In the genomic region with DNA sequence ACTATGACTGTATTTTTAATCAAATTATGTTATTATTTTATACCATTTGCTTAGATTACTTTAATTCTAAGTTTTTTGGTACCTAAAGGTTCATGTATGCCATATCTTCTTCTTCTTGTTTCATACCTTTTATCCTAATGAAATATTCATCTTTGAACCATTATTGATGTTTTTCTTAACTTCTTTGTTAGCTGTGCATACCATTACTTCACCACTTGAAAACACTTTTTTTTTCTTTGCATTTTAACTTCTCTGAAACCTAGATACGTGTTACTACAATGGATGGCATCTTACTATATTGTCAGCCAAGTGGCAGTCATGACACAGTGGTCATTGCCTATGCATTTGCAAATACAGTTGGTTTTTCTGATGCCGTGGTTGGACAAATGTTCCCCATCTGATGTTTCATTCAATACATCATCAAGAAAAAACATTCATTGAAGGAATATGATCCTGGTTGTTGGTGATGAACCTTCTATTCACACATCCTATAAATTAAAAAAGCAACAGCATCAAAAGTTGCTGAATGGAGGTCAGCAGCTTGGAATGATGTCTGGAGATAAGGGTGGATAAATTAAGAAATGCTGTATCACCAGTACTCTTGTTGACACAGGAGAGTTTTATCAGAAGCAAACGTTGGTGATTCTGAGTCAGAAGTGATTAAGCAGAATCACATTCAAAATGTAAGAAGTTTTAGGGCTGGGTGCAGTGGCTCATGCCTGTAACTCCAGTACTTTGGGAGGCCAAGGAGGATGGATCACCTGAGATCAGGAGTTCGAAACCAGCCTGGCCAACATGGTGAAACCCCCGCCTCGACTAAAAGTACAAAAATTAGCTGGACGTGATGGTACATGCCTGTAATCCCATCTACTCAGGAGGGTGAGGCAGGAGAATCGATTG, we compare ENCODE assay signal across 1 cellular context.
TF ChIP-seq lines count a peak whose summit lies in the region.

No MANE protein-coding gene starts in this region.

TF ChIP-seq in K562, 482 proteins besides CTCF, POLR2A, EP300 and RAD21 (continued from another document and continues in another):
- TF ChIP-seq, protein P1, sequence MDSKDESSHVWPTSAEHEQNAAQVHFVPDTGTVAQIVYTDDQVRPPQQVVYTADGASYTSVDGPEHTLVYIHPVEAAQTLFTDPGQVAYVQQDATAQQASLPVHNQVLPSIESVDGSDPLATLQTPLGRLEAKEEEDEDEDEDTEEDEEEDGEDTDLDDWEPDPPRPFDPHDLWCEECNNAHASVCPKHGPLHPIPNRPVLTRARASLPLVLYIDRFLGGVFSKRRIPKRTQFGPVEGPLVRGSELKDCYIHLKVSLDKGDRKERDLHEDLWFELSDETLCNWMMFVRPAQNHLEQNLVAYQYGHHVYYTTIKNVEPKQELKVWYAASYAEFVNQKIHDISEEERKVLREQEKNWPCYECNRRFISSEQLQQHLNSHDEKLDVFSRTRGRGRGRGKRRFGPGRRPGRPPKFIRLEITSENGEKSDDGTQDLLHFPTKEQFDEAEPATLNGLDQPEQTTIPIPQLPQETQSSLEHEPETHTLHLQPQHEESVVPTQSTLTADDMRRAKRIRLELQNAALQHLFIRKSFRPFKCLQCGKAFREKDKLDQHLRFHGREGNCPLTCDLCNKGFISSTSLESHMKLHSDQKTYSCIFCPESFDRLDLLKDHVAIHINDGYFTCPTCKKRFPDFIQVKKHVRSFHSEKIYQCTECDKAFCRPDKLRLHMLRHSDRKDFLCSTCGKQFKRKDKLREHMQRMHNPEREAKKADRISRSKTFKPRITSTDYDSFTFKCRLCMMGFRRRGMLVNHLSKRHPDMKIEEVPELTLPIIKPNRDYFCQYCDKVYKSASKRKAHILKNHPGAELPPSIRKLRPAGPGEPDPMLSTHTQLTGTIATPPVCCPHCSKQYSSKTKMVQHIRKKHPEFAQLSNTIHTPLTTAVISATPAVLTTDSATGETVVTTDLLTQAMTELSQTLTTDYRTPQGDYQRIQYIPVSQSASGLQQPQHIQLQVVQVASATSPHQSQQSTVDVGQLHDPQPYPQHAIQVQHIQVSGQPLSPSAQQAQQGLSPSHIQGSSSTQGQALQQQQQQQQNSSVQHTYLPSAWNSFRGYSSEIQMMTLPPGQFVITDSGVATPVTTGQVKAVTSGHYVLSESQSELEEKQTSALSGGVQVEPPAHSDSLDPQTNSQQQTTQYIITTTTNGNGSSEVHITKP (IDR thresholded peaks at IDR 0.05; ENCODE audit: partially characterized antibody) = peak; percentile 72
- TF ChIP-seq ZNF174 (CRISPR knock-in tag; IDR thresholded peaks at IDR 0.05) (no peak), TGIF2 (CRISPR knock-in tag; IDR thresholded peaks at IDR 0.05) (no peak), GABPA (tag; conservative IDR thresholded peaks at IDR 0.05; ENCODE audit: low read depth) (no peak; the same call in 1 of the 2 replicates), PRPF4 (IDR thresholded peaks at IDR 0.05; ENCODE audit: insufficient read depth, low read depth, low read length, poor library complexity, severe bottlenecking) (no peak), BMI1 (IDR thresholded peaks at IDR 0.05; ENCODE audit: low read length) (no peak), ZNF589 (CRISPR knock-in tag; IDR thresholded peaks at IDR 0.05; ENCODE audit: low read depth) (peak; percentile 76; the same call in 1 of the 2 replicates), ZNF668 (CRISPR knock-in tag; IDR thresholded peaks at IDR 0.05) (0 out of 2 replicates have a peak, but pooled peaks have one; percentile 34), PHF21A (IDR thresholded peaks at IDR 0.05; ENCODE audit: borderline replicate concordance, low read depth) (0 out of 2 replicates have a peak, but pooled peaks have one; percentile 57), ATF1 (CRISPR knock-in tag; IDR thresholded peaks at IDR 0.05) (no peak), ATF1 (tag; IDR thresholded peaks at IDR 0.05) (peak; percentile 86), ZNF239 (CRISPR knock-in tag; IDR thresholded peaks at IDR 0.05) (no peak), BCOR (IDR thresholded peaks at IDR 0.05) (peak; percentile 71), ZFP36 (IDR thresholded peaks at IDR 0.05; ENCODE audit: low read depth, low read length, partially characterized antibody) (no peak), MEF2D (tag; conservative IDR thresholded peaks at IDR 0.05; ENCODE audit: low read depth) (peak; percentile 97), SMARCA4 (IDR thresholded peaks at IDR 0.05) (peak; percentile 100), SIN3B (IDR thresholded peaks at IDR 0.05; ENCODE audit: low read depth) (no peak), ZNF586 (CRISPR knock-in tag; conservative IDR thresholded peaks at IDR 0.05) (no peak), ZNF764 (CRISPR knock-in tag; IDR thresholded peaks at IDR 0.05; ENCODE audit: low read depth) (no peak), U2AF1 (optimal IDR thresholded peaks at IDR 0.05; ENCODE audit: low read depth, low read length) (no peak), TRIM24 (IDR thresholded peaks at IDR 0.05) (peak; percentile 97 to 98), FOSL1 (tag; conservative IDR thresholded peaks at IDR 0.05) (peak; percentile 100), FOS (IDR thresholded peaks at IDR 0.05; ENCODE audit: extremely low read depth, insufficient read length) (peak; percentile 79), FOXP1 (CRISPR knock-in tag; IDR thresholded peaks at IDR 0.05) (no peak), LEF1 (IDR thresholded peaks at IDR 0.05) (peak; percentile 95), KLF16 (IDR thresholded peaks at IDR 0.05) (peak; percentile 86), NFXL1 (CRISPR knock-in tag; IDR thresholded peaks at IDR 0.05) (no peak), FOXJ3 (CRISPR knock-in tag; IDR thresholded peaks at IDR 0.05) (no peak), YY1 (IDR thresholded peaks at IDR 0.05; ENCODE audit: borderline replicate concordance in 1 of 3, control insufficient read depth in 1 of 3, extremely low read depth in 1 of 3, insufficient read depth in 3 of 3, insufficient read length in 1 of 3, insufficient replicate concordance in 2 of 3, low read depth in 1 of 3, low read length in 2 of 3) (peak in 1 of 3 experiments; percentile 29), CREM (IDR thresholded peaks at IDR 0.05; ENCODE audit: low read depth) (peak; percentile 82), MED1 (CRISPR knock-in tag; IDR thresholded peaks at IDR 0.05; ENCODE audit: borderline replicate concordance) (no peak)
- TF ChIP-seq, protein P2, sequence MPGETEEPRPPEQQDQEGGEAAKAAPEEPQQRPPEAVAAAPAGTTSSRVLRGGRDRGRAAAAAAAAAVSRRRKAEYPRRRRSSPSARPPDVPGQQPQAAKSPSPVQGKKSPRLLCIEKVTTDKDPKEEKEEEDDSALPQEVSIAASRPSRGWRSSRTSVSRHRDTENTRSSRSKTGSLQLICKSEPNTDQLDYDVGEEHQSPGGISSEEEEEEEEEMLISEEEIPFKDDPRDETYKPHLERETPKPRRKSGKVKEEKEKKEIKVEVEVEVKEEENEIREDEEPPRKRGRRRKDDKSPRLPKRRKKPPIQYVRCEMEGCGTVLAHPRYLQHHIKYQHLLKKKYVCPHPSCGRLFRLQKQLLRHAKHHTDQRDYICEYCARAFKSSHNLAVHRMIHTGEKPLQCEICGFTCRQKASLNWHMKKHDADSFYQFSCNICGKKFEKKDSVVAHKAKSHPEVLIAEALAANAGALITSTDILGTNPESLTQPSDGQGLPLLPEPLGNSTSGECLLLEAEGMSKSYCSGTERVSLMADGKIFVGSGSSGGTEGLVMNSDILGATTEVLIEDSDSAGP (CRISPR knock-in tag; IDR thresholded peaks at IDR 0.05) = no peak
- TF ChIP-seq, protein P3, sequence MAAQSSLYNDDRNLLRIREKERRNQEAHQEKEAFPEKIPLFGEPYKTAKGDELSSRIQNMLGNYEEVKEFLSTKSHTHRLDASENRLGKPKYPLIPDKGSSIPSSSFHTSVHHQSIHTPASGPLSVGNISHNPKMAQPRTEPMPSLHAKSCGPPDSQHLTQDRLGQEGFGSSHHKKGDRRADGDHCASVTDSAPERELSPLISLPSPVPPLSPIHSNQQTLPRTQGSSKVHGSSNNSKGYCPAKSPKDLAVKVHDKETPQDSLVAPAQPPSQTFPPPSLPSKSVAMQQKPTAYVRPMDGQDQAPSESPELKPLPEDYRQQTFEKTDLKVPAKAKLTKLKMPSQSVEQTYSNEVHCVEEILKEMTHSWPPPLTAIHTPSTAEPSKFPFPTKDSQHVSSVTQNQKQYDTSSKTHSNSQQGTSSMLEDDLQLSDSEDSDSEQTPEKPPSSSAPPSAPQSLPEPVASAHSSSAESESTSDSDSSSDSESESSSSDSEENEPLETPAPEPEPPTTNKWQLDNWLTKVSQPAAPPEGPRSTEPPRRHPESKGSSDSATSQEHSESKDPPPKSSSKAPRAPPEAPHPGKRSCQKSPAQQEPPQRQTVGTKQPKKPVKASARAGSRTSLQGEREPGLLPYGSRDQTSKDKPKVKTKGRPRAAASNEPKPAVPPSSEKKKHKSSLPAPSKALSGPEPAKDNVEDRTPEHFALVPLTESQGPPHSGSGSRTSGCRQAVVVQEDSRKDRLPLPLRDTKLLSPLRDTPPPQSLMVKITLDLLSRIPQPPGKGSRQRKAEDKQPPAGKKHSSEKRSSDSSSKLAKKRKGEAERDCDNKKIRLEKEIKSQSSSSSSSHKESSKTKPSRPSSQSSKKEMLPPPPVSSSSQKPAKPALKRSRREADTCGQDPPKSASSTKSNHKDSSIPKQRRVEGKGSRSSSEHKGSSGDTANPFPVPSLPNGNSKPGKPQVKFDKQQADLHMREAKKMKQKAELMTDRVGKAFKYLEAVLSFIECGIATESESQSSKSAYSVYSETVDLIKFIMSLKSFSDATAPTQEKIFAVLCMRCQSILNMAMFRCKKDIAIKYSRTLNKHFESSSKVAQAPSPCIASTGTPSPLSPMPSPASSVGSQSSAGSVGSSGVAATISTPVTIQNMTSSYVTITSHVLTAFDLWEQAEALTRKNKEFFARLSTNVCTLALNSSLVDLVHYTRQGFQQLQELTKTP (IDR thresholded peaks at IDR 0.05; ENCODE audit: low read depth in 1 of 2, partially characterized antibody in 2 of 2) = peak; percentile 31 to 90
- TF ChIP-seq, protein P4, sequence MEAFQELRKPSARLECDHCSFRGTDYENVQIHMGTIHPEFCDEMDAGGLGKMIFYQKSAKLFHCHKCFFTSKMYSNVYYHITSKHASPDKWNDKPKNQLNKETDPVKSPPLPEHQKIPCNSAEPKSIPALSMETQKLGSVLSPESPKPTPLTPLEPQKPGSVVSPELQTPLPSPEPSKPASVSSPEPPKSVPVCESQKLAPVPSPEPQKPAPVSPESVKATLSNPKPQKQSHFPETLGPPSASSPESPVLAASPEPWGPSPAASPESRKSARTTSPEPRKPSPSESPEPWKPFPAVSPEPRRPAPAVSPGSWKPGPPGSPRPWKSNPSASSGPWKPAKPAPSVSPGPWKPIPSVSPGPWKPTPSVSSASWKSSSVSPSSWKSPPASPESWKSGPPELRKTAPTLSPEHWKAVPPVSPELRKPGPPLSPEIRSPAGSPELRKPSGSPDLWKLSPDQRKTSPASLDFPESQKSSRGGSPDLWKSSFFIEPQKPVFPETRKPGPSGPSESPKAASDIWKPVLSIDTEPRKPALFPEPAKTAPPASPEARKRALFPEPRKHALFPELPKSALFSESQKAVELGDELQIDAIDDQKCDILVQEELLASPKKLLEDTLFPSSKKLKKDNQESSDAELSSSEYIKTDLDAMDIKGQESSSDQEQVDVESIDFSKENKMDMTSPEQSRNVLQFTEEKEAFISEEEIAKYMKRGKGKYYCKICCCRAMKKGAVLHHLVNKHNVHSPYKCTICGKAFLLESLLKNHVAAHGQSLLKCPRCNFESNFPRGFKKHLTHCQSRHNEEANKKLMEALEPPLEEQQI (IDR thresholded peaks at IDR 0.05) = peak; percentile 99
- TF ChIP-seq, protein P5, sequence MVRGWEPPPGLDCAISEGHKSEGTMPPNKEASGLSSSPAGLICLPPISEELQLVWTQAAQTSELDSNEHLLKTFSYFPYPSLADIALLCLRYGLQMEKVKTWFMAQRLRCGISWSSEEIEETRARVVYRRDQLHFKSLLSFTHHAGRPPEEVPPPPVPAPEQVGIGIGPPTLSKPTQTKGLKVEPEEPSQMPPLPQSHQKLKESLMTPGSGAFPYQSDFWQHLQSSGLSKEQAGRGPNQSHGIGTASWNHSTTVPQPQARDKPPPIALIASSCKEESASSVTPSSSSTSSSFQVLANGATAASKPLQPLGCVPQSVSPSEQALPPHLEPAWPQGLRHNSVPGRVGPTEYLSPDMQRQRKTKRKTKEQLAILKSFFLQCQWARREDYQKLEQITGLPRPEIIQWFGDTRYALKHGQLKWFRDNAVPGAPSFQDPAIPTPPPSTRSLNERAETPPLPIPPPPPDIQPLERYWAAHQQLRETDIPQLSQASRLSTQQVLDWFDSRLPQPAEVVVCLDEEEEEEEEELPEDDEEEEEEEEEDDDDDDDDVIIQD (CRISPR knock-in tag; IDR thresholded peaks at IDR 0.05) = no peak
- TF ChIP-seq, protein P6, sequence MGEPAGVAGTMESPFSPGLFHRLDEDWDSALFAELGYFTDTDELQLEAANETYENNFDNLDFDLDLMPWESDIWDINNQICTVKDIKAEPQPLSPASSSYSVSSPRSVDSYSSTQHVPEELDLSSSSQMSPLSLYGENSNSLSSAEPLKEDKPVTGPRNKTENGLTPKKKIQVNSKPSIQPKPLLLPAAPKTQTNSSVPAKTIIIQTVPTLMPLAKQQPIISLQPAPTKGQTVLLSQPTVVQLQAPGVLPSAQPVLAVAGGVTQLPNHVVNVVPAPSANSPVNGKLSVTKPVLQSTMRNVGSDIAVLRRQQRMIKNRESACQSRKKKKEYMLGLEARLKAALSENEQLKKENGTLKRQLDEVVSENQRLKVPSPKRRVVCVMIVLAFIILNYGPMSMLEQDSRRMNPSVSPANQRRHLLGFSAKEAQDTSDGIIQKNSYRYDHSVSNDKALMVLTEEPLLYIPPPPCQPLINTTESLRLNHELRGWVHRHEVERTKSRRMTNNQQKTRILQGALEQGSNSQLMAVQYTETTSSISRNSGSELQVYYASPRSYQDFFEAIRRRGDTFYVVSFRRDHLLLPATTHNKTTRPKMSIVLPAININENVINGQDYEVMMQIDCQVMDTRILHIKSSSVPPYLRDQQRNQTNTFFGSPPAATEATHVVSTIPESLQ (CRISPR knock-in tag; IDR thresholded peaks at IDR 0.05) = no peak
- TF ChIP-seq, protein P7, sequence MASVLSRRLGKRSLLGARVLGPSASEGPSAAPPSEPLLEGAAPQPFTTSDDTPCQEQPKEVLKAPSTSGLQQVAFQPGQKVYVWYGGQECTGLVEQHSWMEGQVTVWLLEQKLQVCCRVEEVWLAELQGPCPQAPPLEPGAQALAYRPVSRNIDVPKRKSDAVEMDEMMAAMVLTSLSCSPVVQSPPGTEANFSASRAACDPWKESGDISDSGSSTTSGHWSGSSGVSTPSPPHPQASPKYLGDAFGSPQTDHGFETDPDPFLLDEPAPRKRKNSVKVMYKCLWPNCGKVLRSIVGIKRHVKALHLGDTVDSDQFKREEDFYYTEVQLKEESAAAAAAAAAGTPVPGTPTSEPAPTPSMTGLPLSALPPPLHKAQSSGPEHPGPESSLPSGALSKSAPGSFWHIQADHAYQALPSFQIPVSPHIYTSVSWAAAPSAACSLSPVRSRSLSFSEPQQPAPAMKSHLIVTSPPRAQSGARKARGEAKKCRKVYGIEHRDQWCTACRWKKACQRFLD (CRISPR knock-in tag; IDR thresholded peaks at IDR 0.05) = peak; percentile 55; the same call in 1 of the 2 replicates
- TF ChIP-seq, protein P8, sequence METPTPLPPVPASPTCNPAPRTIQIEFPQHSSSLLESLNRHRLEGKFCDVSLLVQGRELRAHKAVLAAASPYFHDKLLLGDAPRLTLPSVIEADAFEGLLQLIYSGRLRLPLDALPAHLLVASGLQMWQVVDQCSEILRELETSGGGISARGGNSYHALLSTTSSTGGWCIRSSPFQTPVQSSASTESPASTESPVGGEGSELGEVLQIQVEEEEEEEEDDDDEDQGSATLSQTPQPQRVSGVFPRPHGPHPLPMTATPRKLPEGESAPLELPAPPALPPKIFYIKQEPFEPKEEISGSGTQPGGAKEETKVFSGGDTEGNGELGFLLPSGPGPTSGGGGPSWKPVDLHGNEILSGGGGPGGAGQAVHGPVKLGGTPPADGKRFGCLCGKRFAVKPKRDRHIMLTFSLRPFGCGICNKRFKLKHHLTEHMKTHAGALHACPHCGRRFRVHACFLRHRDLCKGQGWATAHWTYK (CRISPR knock-in tag; IDR thresholded peaks at IDR 0.05) = 0 out of 2 replicates have a peak, but pooled peaks have one; percentile 21
